Comparison of ENCODE assay signal across 16 cellular contexts in genomic region chr2:129732630-129733026, GRCh38.
"Had no signal": no experiment of that assay in that cellular context is flagged by ENCODE, and none has a peak within 500 bp of the region (broad histone marks: within the 10 kb centered on the region; RNA-seq: fewer than 3 reads in every experiment).

No MANE protein-coding gene starts in this region.

- DNase-seq: erythroblast; foreskin keratinocyte; hippocampal formation; kidney glomerular epithelial cell; mucosa of descending colon; natural killer cell; ovary; right cardiac atrium; stimulated activated CD4-positive, alpha-beta T cell treated with anti-CD3 and anti-CD28 coated beads, Interleukin-2, amount 100 ng/mL, for 48 hours; stimulated activated naive CD4-positive, alpha-beta T cell treated with Interleukin-2 at 50 U/mL for 16 hours had no signal

- H3K27ac Mint-ChIP-seq: dendritic cell treated with granulocyte-macrophage colony-stimulating factor and Interleukin-4, amounts not matched to agents 40 ng/mL and 50 ng/mL, for 4 days; natural killer cell; progenitor cell of endocrine pancreas; type B pancreatic cell had no signal

- H3K36me3 Mint-ChIP-seq: natural killer cell, type B pancreatic cell had no signal

- H3K4me1 ChIP-seq: foreskin keratinocyte, vagina had no signal

- H3K9me3 ChIP-seq: mucosa of descending colon, ovary, vagina had no signal

- H3K27me3 ChIP-seq: foreskin keratinocyte, ovary, vagina had no signal

- H3K36me3 ChIP-seq: ovary, vagina had no signal

- H3K4me1 Mint-ChIP-seq: natural killer cell had no signal

- H3K27ac ChIP-seq: foreskin keratinocyte, ovary, vagina had no signal

- H3K4me2 ChIP-seq: smooth muscle cell had no signal

- H3K4me3 ChIP-seq: mucosa of descending colon, ovary, smooth muscle cell, vagina had no signal

- H3K9me3 Mint-ChIP-seq: dendritic cell treated with granulocyte-macrophage colony-stimulating factor and Interleukin-4, amounts not matched to agents 40 ng/mL and 50 ng/mL, for 4 days; natural killer cell; neural crest cell; type B pancreatic cell had no signal

- H3K27me3 Mint-ChIP-seq: progenitor cell of endocrine pancreas, type B pancreatic cell had no signal

- ATAC-seq: foreskin keratinocyte, mucosa of descending colon, natural killer cell, right cardiac atrium had no signal

- H3K4me3 Mint-ChIP-seq: dendritic cell treated with granulocyte-macrophage colony-stimulating factor and Interleukin-4, amounts not matched to agents 40 ng/mL and 50 ng/mL, for 4 days; natural killer cell; neural crest cell; type B pancreatic cell had no signal
